Comparison of ENCODE assay signal across 8 cellular contexts in the genomic region with DNA sequence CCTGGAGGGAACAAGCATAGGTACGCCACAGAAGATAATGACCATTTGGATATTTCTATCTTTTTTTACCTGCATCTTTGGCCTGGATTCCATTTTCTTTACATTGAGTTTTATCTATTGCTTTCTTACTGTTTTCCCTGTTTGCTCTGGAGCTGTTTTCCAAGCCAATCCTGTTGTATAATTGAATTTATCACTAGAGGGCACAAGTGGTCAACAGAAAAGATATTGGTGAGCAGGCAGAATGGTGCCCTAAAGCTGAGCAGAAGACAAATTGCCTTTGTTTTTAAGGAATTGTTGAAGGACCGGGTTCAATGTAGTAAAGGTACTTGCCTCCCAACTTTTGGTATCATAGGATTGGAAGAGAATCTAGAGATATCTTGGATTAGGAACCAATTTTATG.
DNase-seq lines count a peak whose midpoint lies in the region; ATAC-seq and TF ChIP-seq lines count a peak whose summit lies in the region.

No MANE protein-coding gene starts in this region.

- no peaks in the 10 kb centered on the region for H3K79me2 ChIP-seq in DOHH2 (ENCODE audit: control insufficient read depth, low read length)

- no peaks in the 10 kb centered on the region; the same call in 1 of the 2 replicates for H3K36me3 ChIP-seq in DOHH2 (ENCODE audit: control insufficient read depth, low read length)

- H4K20me1 ChIP-seq in DOHH2 (ENCODE audit: control insufficient read depth, insufficient read depth, low read depth, low read length) = no peaks in the 10 kb centered on the region

- DNase-seq in KBM-7 = peak; percentile 59
- DNase-seq in amniotic stem cell (lab: John Stamatoyannopoulos, UW) = peak; percentile 12
- peak; percentile 44 for DNase-seq in kidney tubule cell (ENCODE audit: low spot score)

- TF ChIP-seq CTCF in DOHH2 (IDR thresholded peaks at IDR 0.05; ENCODE audit: low read depth, low read length, poor library complexity, severe bottlenecking) = peak; percentile 49

- no peak overlapping the region for H3K4me2 ChIP-seq in DOHH2 (ENCODE audit: low read length)

- in situ Hi-C loops in KBM-7 (cut with MboI; ENCODE audit: low pct_unique_long_range_greater_than_20kb, low sequenced_read_pairs) = no loop called here

- no peak overlapping the region for H3K27ac ChIP-seq in DOHH2 (ENCODE audit: low read depth, low read length)

- H3F3A ChIP-seq in DOHH2 (ENCODE audit: control insufficient read depth, insufficient read depth) = no peaks in the 10 kb centered on the region

- ATAC-seq in GM21723 (IDR thresholded peaks at IDR 0.05; ENCODE audit: unreplicated experiment) = no peak
- ATAC-seq in GM19463 (IDR thresholded peaks at IDR 0.05; ENCODE audit: unreplicated experiment) = no peak
- no peak for ATAC-seq in HG03342 (IDR thresholded peaks at IDR 0.05; ENCODE audit: unreplicated experiment)
- no peak for ATAC-seq in GM19351 (IDR thresholded peaks at IDR 0.05; ENCODE audit: unreplicated experiment)

- H3K9me3 ChIP-seq in DOHH2 (ENCODE audit: control insufficient read depth, insufficient read depth, low read length) = no peaks in the 10 kb centered on the region

- peaks cover 3% of the 10 kb centered on the region; the same call in 1 of the 2 replicates for H3K4me1 ChIP-seq in DOHH2 (ENCODE audit: control insufficient read depth, low read length)

- H3K9me2 ChIP-seq in DOHH2 (replicated peaks; ENCODE audit: control insufficient read depth, low read length) = no peaks in the 10 kb centered on the region

- no peaks in the 10 kb centered on the region for H3K27me3 ChIP-seq in DOHH2 (ENCODE audit: control insufficient read depth, low read length)

- H3K4me3 ChIP-seq in DOHH2 (ENCODE audit: low read length) = no peak overlapping the region
